16 cellular contexts compared by ENCODE assay signal in genomic region chr6:72316675-72317380, GRCh38.
"Had no signal": no experiment of that assay in that cellular context is flagged by ENCODE, and none has a peak within 500 bp of the region (broad histone marks: within the 10 kb centered on the region; RNA-seq: fewer than 3 reads in every experiment).

No MANE protein-coding gene starts in this region.

- H3K36me3 ChIP-seq: adrenal gland, cardiac muscle cell, SJCRH30 had no signal

- H3K4me3 Mint-ChIP-seq: activated naive CD4-positive, alpha-beta T cell treated with anti-CD3 and anti-CD28 coated beads for 36 hours; nephron; stimulated activated naive B cell treated with anti-CD40 and anti-IgM and Interleukin-4, amounts not matched to agents 10 μg/mL and 1 μg/mL and 100 μg/mL, for 72 hours; T-helper 17 cell had no signal

- H3K9me3 ChIP-seq: adrenal gland, mucosa of descending colon, SJCRH30 had no signal

- H3K4me3 ChIP-seq: adrenal gland, cardiac muscle cell, mucosa of descending colon, SJCRH30 had no signal

- H3K9me3 Mint-ChIP-seq: activated naive CD4-positive, alpha-beta T cell treated with anti-CD3 and anti-CD28 coated beads for 36 hours; activated T-helper 2 cell treated with anti-CD3 and anti-CD28 coated beads, Interferon-gamma antibody, Interleukin-2, Interleukin-4, amounts not matched to agents 10 μg/mL and 5 μg/mL and 100 μg/mL, durations not matched to agents 14 hours and 24 hours and 36 hours; nephron; stimulated activated naive B cell treated with anti-CD40 and anti-IgM and Interleukin-4, amounts not matched to agents 10 μg/mL and 1 μg/mL and 100 μg/mL, for 72 hours had no signal

- ATAC-seq: mucosa of descending colon; stimulated activated naive B cell treated with anti-CD40 and anti-IgM and Interleukin-4, amounts not matched to agents 10 μg/mL and 1 μg/mL and 100 μg/mL, for 72 hours; T-helper 17 cell had no signal

- H3K4me1 ChIP-seq: adrenal gland had no signal

- H3K4me1 Mint-ChIP-seq: nephron; stimulated activated naive B cell treated with anti-CD40 and anti-IgM and Interleukin-4, amounts not matched to agents 10 μg/mL and 1 μg/mL and 100 μg/mL, for 72 hours; T-helper 17 cell had no signal

- DNase-seq: activated CD4-positive, alpha-beta T cell treated with anti-CD3 and anti-CD28 coated beads, Interleukin-2, amount 50 U/mL, for 1 hour; activated CD8-positive, alpha-beta memory T cell treated with anti-CD3 and anti-CD28 coated beads for 24 hours; activated naive CD4-positive, alpha-beta T cell treated with anti-CD3 and anti-CD28 coated beads for 36 hours; adrenal gland; erythroblast; mammary epithelial cell; occipital lobe; SJCRH30; stimulated activated naive B cell treated with anti-CD40 and anti-IgM and Interleukin-4, amounts not matched to agents 10 μg/mL and 1 μg/mL and 100 μg/mL, for 72 hours; substantia nigra; T-helper 17 cell; trophoblast cell had no signal

- H3K27ac Mint-ChIP-seq: activated naive CD4-positive, alpha-beta T cell treated with anti-CD3 and anti-CD28 coated beads for 36 hours; activated T-helper 2 cell treated with anti-CD3 and anti-CD28 coated beads, Interferon-gamma antibody, Interleukin-2, Interleukin-4, amounts not matched to agents 10 μg/mL and 5 μg/mL and 100 μg/mL, durations not matched to agents 14 hours and 24 hours and 36 hours; nephron; stimulated activated naive B cell treated with anti-CD40 and anti-IgM and Interleukin-4, amounts not matched to agents 10 μg/mL and 1 μg/mL and 100 μg/mL, for 72 hours; T-helper 17 cell had no signal

- H3K27ac ChIP-seq: adrenal gland, cardiac muscle cell, SJCRH30 had no signal

- H3K27me3 Mint-ChIP-seq: T-helper 17 cell had no signal

- H3K27me3 ChIP-seq: adrenal gland, cardiac muscle cell, SJCRH30 had no signal

- H3K36me3 Mint-ChIP-seq: stimulated activated naive B cell treated with anti-CD40 and anti-IgM and Interleukin-4, amounts not matched to agents 10 μg/mL and 1 μg/mL and 100 μg/mL, for 72 hours had no signal
